Comparison of ENCODE assay signal across 21 cellular contexts in the genomic region with DNA sequence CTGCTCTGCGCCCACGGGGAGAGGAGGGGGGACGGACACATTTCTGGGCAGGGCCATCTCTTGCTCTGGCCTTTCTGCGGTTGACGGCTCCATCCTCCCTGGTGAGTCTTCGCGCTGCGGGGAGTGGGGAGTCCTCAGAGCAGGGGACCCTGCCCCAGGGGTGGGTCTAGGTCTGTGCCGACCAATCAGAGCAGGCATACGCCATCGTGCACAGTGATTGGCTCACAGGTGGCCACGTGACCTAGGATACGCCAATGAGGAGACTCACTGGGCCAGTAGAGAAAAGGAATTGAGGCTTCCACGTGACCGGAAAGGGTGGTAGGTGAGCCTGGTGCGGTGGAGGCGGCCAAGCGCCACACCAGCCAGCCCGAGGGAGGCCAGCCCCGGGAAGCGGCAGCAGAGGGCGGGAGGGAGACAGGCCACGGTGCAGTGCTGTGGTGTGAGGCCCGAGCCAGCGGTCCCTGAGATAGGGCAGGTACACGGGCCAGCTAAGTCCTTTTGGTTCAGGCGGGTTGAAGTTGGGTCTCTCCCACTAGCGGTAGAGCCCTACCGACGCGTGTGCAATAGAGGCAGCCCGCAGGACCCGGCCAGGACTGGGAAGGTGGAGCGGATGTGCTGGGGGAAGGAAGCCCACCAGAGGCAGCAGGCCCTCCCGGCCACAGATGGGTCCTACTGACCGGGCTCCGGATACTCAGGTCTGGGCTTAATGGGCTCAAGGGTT.
A peak's percentile ranks its signal among the peaks of the same experiment; 100 is the strongest.
DNase-seq lines count a peak whose midpoint lies in the region; ATAC-seq and TF ChIP-seq lines count a peak whose summit lies in the region.
"Had no signal": no experiment of that assay in that cellular context is flagged by ENCODE, and none has a peak within 500 bp of the region (broad histone marks: within the 10 kb centered on the region; RNA-seq: fewer than 3 reads in every experiment).

No MANE protein-coding gene starts in this region.

- TF ChIP-seq CTCF in IMR-90 (conservative IDR thresholded peaks at IDR 0.05; ENCODE audit: low read depth, low read length) (no peak), coronary artery (IDR thresholded peaks at IDR 0.05) (no peak), neural progenitor cell (IDR thresholded peaks at IDR 0.05) (no peak)

- no peak overlapping the region for H3K14ac ChIP-seq in IMR-90 (replicated peaks; ENCODE audit: low read depth, low read length)

- no peak overlapping the region for H3K4ac ChIP-seq in IMR-90 (ENCODE audit: low read depth, low read length)

- no peak for TF ChIP-seq POLR2A in IMR-90 (IDR thresholded peaks at IDR 0.05; ENCODE audit: low read depth, low read length)

- dilution Hi-C loops in IMR-90 (cut with HindIII; ENCODE audit: low sequenced_read_pairs, unreplicated experiment) = no loop called here

- H2BK20ac ChIP-seq in IMR-90 (ENCODE audit: low read depth, low read length) = no peak overlapping the region

- H3K9me1 ChIP-seq in IMR-90 (ENCODE audit: insufficient read depth, low read length) = no peaks in the 10 kb centered on the region

- H2AFZ ChIP-seq in IMR-90 (replicated peaks; ENCODE audit: low read length, poor library complexity) = no peak overlapping the region
- H2AFZ ChIP-seq in neural progenitor cell (replicated peaks) = no peak overlapping the region

- no peaks in the 10 kb centered on the region for H3F3A ChIP-seq in neural progenitor cell (ENCODE audit: low read depth)

- no peak overlapping the region for H4K91ac ChIP-seq in IMR-90 (ENCODE audit: insufficient read depth, low read depth, low read length)

- no peak overlapping the region for H3K18ac ChIP-seq in IMR-90 (ENCODE audit: low read depth, low read length)

- no peak overlapping the region for H2BK120ac ChIP-seq in IMR-90 (ENCODE audit: low read depth, low read length)

- H3K4me1 ChIP-seq in IMR-90 (ENCODE audit: control insufficient read depth, insufficient read depth, low read length) = peaks cover 2% of the 10 kb centered on the region; the same call in 1 of the 2 replicates
- H3K4me1 ChIP-seq in neural progenitor cell = no peaks in the 10 kb centered on the region

- H3K27me3 Mint-ChIP-seq in neural progenitor cell (ENCODE audit: insufficient read depth, low read depth) = peaks cover 5% of the 10 kb centered on the region

- H3K36me3 ChIP-seq in IMR-90 (ENCODE audit: control insufficient read depth, insufficient read depth, low read length) (no peaks in the 10 kb centered on the region), neural progenitor cell (no peaks in the 10 kb centered on the region)

- no peak overlapping the region for H2AK5ac ChIP-seq in IMR-90 (ENCODE audit: low read depth, low read length)

- H4K20me1 ChIP-seq in IMR-90 (ENCODE audit: insufficient read depth, low read length) (no peaks in the 10 kb centered on the region; the same call in 1 of the 2 replicates), neural progenitor cell (ENCODE audit: low read depth) (no peaks in the 10 kb centered on the region)

- H3K79me2 ChIP-seq in neural progenitor cell (ENCODE audit: low read depth) = no peaks in the 10 kb centered on the region

- no peaks in the 10 kb centered on the region for H3K79me1 ChIP-seq in IMR-90 (ENCODE audit: low read depth in 1 of 2, low read length in 2 of 2)

- WGBS in IMR-90 (ENCODE audit: extremely low coverage in 2 of 2, insufficient read length in 1 of 2), 2 experiments = 93% methylated on average over 18 of the region's 37 CpGs; no CpG with 5 or more reads in 1 of the 2 experiments

- H3K27ac ChIP-seq in IMR-90 (ENCODE audit: insufficient read depth, low read length) (no peak overlapping the region), coronary artery (no peak overlapping the region), neural progenitor cell (no peak overlapping the region)

- peaks cover 28% of the 10 kb centered on the region for H3K27me3 ChIP-seq in IMR-90 (ENCODE audit: control insufficient read depth, insufficient read depth, low read length)
- no peaks in the 10 kb centered on the region for H3K27me3 ChIP-seq in neural progenitor cell

- intact Hi-C loops in IMR-90 (cut with micrococcal nuclease) = no loop called here

- H3K9me3 ChIP-seq in IMR-90 (ENCODE audit: control insufficient read depth, insufficient read depth, low read length) (no peaks in the 10 kb centered on the region; the same call in 1 of the 2 replicates), neural progenitor cell (ENCODE audit: low read depth) (no peaks in the 10 kb centered on the region)

- no peak overlapping the region for H3K4me2 ChIP-seq in IMR-90 (ENCODE audit: low read depth, low read length)
- H3K4me2 ChIP-seq in neural progenitor cell = no peak overlapping the region

- H4K8ac ChIP-seq in IMR-90 (ENCODE audit: low read depth in 2 of 2, low read length in 2 of 2) = no peak overlapping the region

- in situ Hi-C loops in IMR-90 (cut with MboI; ENCODE audit: low sequenced_read_pairs) = loop anchor here (25.0 kb wide), 1 partner anchor 325 kb away; no protein-coding TSS in a partner anchor

- no peak overlapping the region for H2BK15ac ChIP-seq in IMR-90 (ENCODE audit: low read depth, low read length)

- peaks cover 36% of the 10 kb centered on the region for H3K4me1 Mint-ChIP-seq in neural progenitor cell
- H3K4me1 Mint-ChIP-seq: nephron had no signal

- no peaks in the 10 kb centered on the region for H3K9me3 Mint-ChIP-seq in neural progenitor cell
- H3K9me3 Mint-ChIP-seq: brain; CD4-positive, alpha-beta T cell; nephron had no signal

- ATAC-seq in IMR-90 (ENCODE audit: low read depth) (no peak), HG03469 (IDR thresholded peaks at IDR 0.05; ENCODE audit: unreplicated experiment) (no peak)
- ATAC-seq: activated T-cell treated with anti-CD3 and anti-CD28 coated beads, Interleukin-2, amount 50 U/mL, for 72 hours had no signal

- H3K9ac ChIP-seq in IMR-90 (ENCODE audit: low read depth, low read length) (no peak overlapping the region), neural progenitor cell (no peak overlapping the region)

- no peak overlapping the region for H3K56ac ChIP-seq in IMR-90 (ENCODE audit: extremely low read depth, insufficient read depth, low read length)

- no peak overlapping the region for H4K5ac ChIP-seq in IMR-90 (ENCODE audit: low read depth, low read length)

- POLR2A ChIA-PET in IMR-90 (lab: Charles Lee; ENCODE audit: unreplicated experiment) (no interaction called here), HEK293T (lab: Yijun Ruan, JAX) (no interaction called here)

- no peaks in the 10 kb centered on the region for H3K36me3 Mint-ChIP-seq in neural progenitor cell
- H3K36me3 Mint-ChIP-seq: brain had no signal

- H3K27ac Mint-ChIP-seq in neural progenitor cell = peak overlapping the region; percentile 60
- H3K27ac Mint-ChIP-seq: activated T-cell treated with anti-CD3 and anti-CD28 coated beads, Interleukin-2, amount 50 U/mL, for 72 hours; brain; CD4-positive, alpha-beta T cell; nephron had no signal

- DNase-seq in 8988T (peak; percentile 39), IMR-90 (no peak), coronary artery (ENCODE audit: low spot score) (peak; percentile 52), neural progenitor cell (ENCODE audit: low spot score) (no peak), SHP77 treated with DMSO at 0.1 percent for 48 hours (lab: John Stamatoyannopoulos, UW) (no peak), HEK293T (ENCODE audit: extremely low spot score) (no peak), NCI-H524 (lab: John Stamatoyannopoulos, UW) (no peak)
- DNase-seq: activated CD4-positive, alpha-beta T cell treated with anti-CD3 and anti-CD28 coated beads, Interleukin-2, amount 50 U/mL, for 4 hours; activated T-cell treated with anti-CD3 and anti-CD28 coated beads, Interleukin-2, amount 50 U/mL, for 72 hours; DMS53; hippocampal formation; Karpas-422; kidney glomerular epithelial cell; NCI-H2029 treated with DMSO at 0.1 percent for 48 hours; SHP77; stimulated activated CD8-positive, alpha-beta memory T cell treated with anti-CD3 and anti-CD28 coated beads, Interleukin-4, amount 100 ng/mL, for 48 hours; T-helper 1 cell had no signal

- no TSS peak for BruUV-seq in IMR-90 (replicated peaks; lab: Mats Ljungman, UMichigan)

- H3K4me3 ChIP-seq in IMR-90 (ENCODE audit: insufficient read depth, low read depth, low read length) (no peak overlapping the region), coronary artery (no peak overlapping the region), neural progenitor cell (no peak overlapping the region)

- H3K23ac ChIP-seq in IMR-90 (ENCODE audit: low read depth, low read length) = no peak overlapping the region

- CTCF ChIA-PET in IMR-90 (lab: Yijun Ruan, JAX) = interaction anchor here (0.6 kb wide), 1 partner anchor 470 kb away, joined by 3 read pairs; no protein-coding TSS in a partner anchor
- CTCF ChIA-PET in HEK293T (lab: Yijun Ruan, JAX) = no interaction called here

- no peak overlapping the region for H2AK9ac ChIP-seq in IMR-90 (replicated peaks; ENCODE audit: low read depth, low read length, poor library complexity)

- no peak overlapping the region for H2BK5ac ChIP-seq in IMR-90 (ENCODE audit: low read depth, low read length, poor library complexity, severe bottlenecking)

- no peak overlapping the region for H3K4me3 Mint-ChIP-seq in neural progenitor cell
- H3K4me3 Mint-ChIP-seq: activated T-cell treated with anti-CD3 and anti-CD28 coated beads, Interleukin-2, amount 50 U/mL, for 72 hours; brain; CD4-positive, alpha-beta T cell; nephron had no signal

- no peak for TF ChIP-seq RAD21 in IMR-90 (IDR thresholded peaks at IDR 0.05; ENCODE audit: low read length)

TF ChIP-seq in IMR-90, 13 proteins besides CTCF, POLR2A, EP300 and RAD21 (continues in another document):
- no peak for TF ChIP-seq MAFK (IDR thresholded peaks at IDR 0.05; ENCODE audit: low read depth, low read length)
- no peak for TF ChIP-seq RFX5 (IDR thresholded peaks at IDR 0.05; ENCODE audit: low read depth, low read length)
- TF ChIP-seq RCOR1 (IDR thresholded peaks at IDR 0.05; ENCODE audit: insufficient replicate concordance, low read length) = no peak
- TF ChIP-seq FOS (IDR thresholded peaks at IDR 0.05; ENCODE audit: low read depth, low read length) = no peak

TF ChIP-seq in HEK293T, 16 proteins besides CTCF, POLR2A, EP300 and RAD21:
- TF ChIP-seq, protein P1, sequence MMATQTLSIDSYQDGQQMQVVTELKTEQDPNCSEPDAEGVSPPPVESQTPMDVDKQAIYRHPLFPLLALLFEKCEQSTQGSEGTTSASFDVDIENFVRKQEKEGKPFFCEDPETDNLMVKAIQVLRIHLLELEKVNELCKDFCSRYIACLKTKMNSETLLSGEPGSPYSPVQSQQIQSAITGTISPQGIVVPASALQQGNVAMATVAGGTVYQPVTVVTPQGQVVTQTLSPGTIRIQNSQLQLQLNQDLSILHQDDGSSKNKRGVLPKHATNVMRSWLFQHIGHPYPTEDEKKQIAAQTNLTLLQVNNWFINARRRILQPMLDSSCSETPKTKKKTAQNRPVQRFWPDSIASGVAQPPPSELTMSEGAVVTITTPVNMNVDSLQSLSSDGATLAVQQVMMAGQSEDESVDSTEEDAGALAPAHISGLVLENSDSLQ (IDR thresholded peaks at IDR 0.05) = no peak
- TF ChIP-seq TARDBP (IDR thresholded peaks at IDR 0.05) = no peak
- TF ChIP-seq FOXM1 (IDR thresholded peaks at IDR 0.05; ENCODE audit: borderline replicate concordance) = no peak
- no peak for TF ChIP-seq SUZ12 (IDR thresholded peaks at IDR 0.05)
- no peak for TF ChIP-seq BHLHE40 (IDR thresholded peaks at IDR 0.05; ENCODE audit: borderline replicate concordance)
- no peak for TF ChIP-seq FOXK2 (IDR thresholded peaks at IDR 0.05)

Comparison
In these comparisons a context has a peak if more than half of its experiments do, and no peak if none do; other contexts are left out.
1. DNase-seq: peak in 8988T (single experiment) and coronary artery (single experiment); none in IMR-90 (single experiment), neural progenitor cell (single experiment), SHP77 treated with DMSO at 0.1 percent for 48 hours (single experiment), HEK293T (single experiment) and NCI-H524 (0 of 2).